In the genomic region with DNA sequence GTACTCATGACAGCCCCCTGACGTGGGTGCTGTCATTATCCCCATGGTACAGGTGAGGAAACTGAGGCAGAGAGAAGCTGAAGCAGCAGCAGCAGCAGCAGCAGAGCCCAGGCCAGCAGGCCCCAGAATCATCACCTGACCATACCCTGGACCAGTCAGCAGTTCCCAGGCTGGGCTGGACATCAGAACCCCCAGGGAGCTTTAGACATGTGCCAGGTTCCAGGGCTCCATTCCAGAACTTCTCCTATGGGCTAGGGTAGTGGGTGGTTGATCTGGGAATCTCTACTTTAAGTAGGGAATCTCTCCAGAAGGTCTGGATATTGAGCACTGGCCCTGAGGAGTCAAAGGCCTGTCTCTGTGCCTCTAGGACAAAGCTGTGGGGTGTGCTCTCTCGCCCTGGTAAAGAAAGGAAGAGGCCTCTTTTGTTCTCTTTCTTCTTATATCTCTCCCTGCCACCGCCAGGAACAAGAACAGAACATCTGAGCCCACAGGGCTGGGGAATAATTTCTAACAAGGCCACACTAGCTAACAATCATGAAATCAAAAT, we compare ENCODE assay signal across 11 cellular contexts. TPM values are rescaled to one million over a fixed set of nuclear protein-coding genes. Genes with fewer than 3 reads are reported as not detected.
DNase-seq lines count a peak whose midpoint lies in the region; ATAC-seq and TF ChIP-seq lines count a peak whose summit lies in the region.
"Had no signal": no experiment of that assay in that cellular context is flagged by ENCODE, and none has a peak within 500 bp of the region (broad histone marks: within the 10 kb centered on the region; RNA-seq: fewer than 3 reads in every experiment).

No MANE protein-coding gene starts in this region.

- H3K4me3 ChIP-seq in Caco-2 (ENCODE audit: low read depth, low read length), result no peak overlapping the region
- H3K4me3 ChIP-seq in adipocyte (ENCODE audit: low read length), result no peak overlapping the region
- H3K4me3 ChIP-seq in skeletal muscle tissue (ENCODE audit: low read length in 3 of 3), result no peak overlapping the region
- H3K4me3 ChIP-seq in WERI-Rb-1 (ENCODE audit: low read depth, low read length), result no peak overlapping the region

- peak overlapping the region; percentile 19 for H3K9ac ChIP-seq in adipocyte (ENCODE audit: low read length)
- H3K9ac ChIP-seq in skeletal muscle tissue (ENCODE audit: low read depth in 1 of 3, low read length in 3 of 3), result peak overlapping the region in 1 of 3 donors; percentile 25

- H3K36me3 Mint-ChIP-seq in Caco-2 (ENCODE audit: insufficient read depth, unreplicated experiment) (peaks cover 22% of the 10 kb centered on the region), glutamatergic neuron (ENCODE audit: unreplicated experiment) (no peaks in the 10 kb centered on the region)
- H3K36me3 Mint-ChIP-seq: activated naive CD4-positive, alpha-beta T cell treated with anti-CD3 and anti-CD28 coated beads, Interleukin-2, amount 50 U/mL, for 24 hours had no signal

- H3K9me3 ChIP-seq in Caco-2 (no peaks in the 10 kb centered on the region), adipocyte (ENCODE audit: control insufficient read depth, low read length) (no peaks in the 10 kb centered on the region), skeletal muscle tissue (ENCODE audit: control insufficient read depth in 3 of 3, low read length in 3 of 3) (no peaks in the 10 kb centered on the region), WERI-Rb-1 (ENCODE audit: severe bottlenecking) (no peaks in the 10 kb centered on the region)

- TF ChIP-seq CTCF in Caco-2 (IDR thresholded peaks at IDR 0.05; ENCODE audit: insufficient read depth in 1 of 2, low read depth in 1 of 2, low read length in 1 of 2, severe bottlenecking in 1 of 2, unreplicated experiment in 1 of 2) (no peak), glutamatergic neuron (IDR thresholded peaks at IDR 0.05; ENCODE audit: partially characterized antibody, unreplicated experiment) (no peak), WERI-Rb-1 (IDR thresholded peaks at IDR 0.05; ENCODE audit: low read depth, low read length) (no peak)

- DNase-seq in Caco-2, result no peak
- peak; percentile 28 for DNase-seq in adipocyte (ENCODE audit: low read depth)
- DNase-seq in glutamatergic neuron, result no peak
- no peak for DNase-seq in SHP77 (lab: John Stamatoyannopoulos, UW)
- DNase-seq in NCI-H1092 (lab: John Stamatoyannopoulos, UW), result no peak
- DNase-seq in WERI-Rb-1, result no peak
- DNase-seq: NCI-H524 had no signal

- CTCF ChIA-PET in Caco-2 (lab: Charles Lee), result interaction anchor here (1.1 kb wide), 1 partner anchor 176 kb away, joined by 4 read pairs; no protein-coding TSS in a partner anchor

- H3K27me3 ChIP-seq in Caco-2 (replicated peaks; ENCODE audit: control insufficient read depth, insufficient read depth, low read length), result no peaks in the 10 kb centered on the region
- H3K27me3 ChIP-seq in adipocyte (replicated peaks; ENCODE audit: control insufficient read depth, insufficient read depth, low read length), result no peaks in the 10 kb centered on the region
- H3K27me3 ChIP-seq in skeletal muscle tissue (ENCODE audit: control insufficient read depth in 3 of 3, insufficient read depth in 3 of 3, low read length in 3 of 3), result no peaks in the 10 kb centered on the region
- no peaks in the 10 kb centered on the region for H3K27me3 ChIP-seq in WERI-Rb-1 (ENCODE audit: insufficient read depth, low read depth, severe bottlenecking)

- H3K9me3 Mint-ChIP-seq in Caco-2 (ENCODE audit: unreplicated experiment) (no peaks in the 10 kb centered on the region), glutamatergic neuron (ENCODE audit: unreplicated experiment) (peaks cover under 1% of the 10 kb centered on the region)
- H3K9me3 Mint-ChIP-seq: activated naive CD4-positive, alpha-beta T cell treated with anti-CD3 and anti-CD28 coated beads, Interleukin-2, amount 50 U/mL, for 24 hours; nephron had no signal

- ATAC-seq in GM21390 (IDR thresholded peaks at IDR 0.05; ENCODE audit: unreplicated experiment), result no peak

- H3K36me3 ChIP-seq in Caco-2 (ENCODE audit: control insufficient read depth, insufficient read depth, low read length), result peaks cover 2% of the 10 kb centered on the region; the same call in 1 of the 2 replicates
- H3K36me3 ChIP-seq in adipocyte (ENCODE audit: control insufficient read depth, insufficient read depth, low read length, severe bottlenecking), result peaks cover 72% of the 10 kb centered on the region
- H3K36me3 ChIP-seq in skeletal muscle tissue (ENCODE audit: control insufficient read depth in 3 of 3, insufficient read depth in 3 of 3, low read length in 3 of 3), result peaks cover 55 to 77% (median 71%) of the 10 kb centered on the region in 3 donors
- H3K36me3 ChIP-seq in WERI-Rb-1, result peaks cover 46% of the 10 kb centered on the region

- H3K4me1 ChIP-seq in Caco-2 (0 out of 2 replicates have a peak, but pooled peaks cover 8% of the 10 kb centered on the region), adipocyte (ENCODE audit: control insufficient read depth, insufficient read depth, low read length) (peaks cover 31% of the 10 kb centered on the region), skeletal muscle tissue (ENCODE audit: control insufficient read depth in 3 of 3, insufficient read depth in 3 of 3, low read length in 3 of 3) (peaks cover 18 to 37% (median 30%) of the 10 kb centered on the region in 3 donors)

- POLR2A ChIA-PET in Caco-2 (lab: Charles Lee), result no interaction called here

- H3K27ac ChIP-seq in skeletal muscle tissue (ENCODE audit: low read depth, low read length), result peak overlapping the region; percentile 27
- no peak overlapping the region for H3K27ac ChIP-seq in WERI-Rb-1

- no TSS peak for BruUV-seq in Caco-2 (replicated peaks; lab: Mats Ljungman, UMichigan)

- H3K27me3 Mint-ChIP-seq in Caco-2 (ENCODE audit: insufficient read depth, unreplicated experiment) (no peaks in the 10 kb centered on the region), glutamatergic neuron (ENCODE audit: unreplicated experiment) (peaks cover 3% of the 10 kb centered on the region)
- H3K27me3 Mint-ChIP-seq: activated naive CD4-positive, alpha-beta T cell treated with anti-CD3 and anti-CD28 coated beads, Interleukin-2, amount 50 U/mL, for 24 hours had no signal

- peak overlapping the region; percentile 67 for H3K27ac Mint-ChIP-seq in Caco-2 (ENCODE audit: unreplicated experiment)
- H3K27ac Mint-ChIP-seq in glutamatergic neuron (ENCODE audit: unreplicated experiment), result peak overlapping the region; percentile 33
- H3K27ac Mint-ChIP-seq: activated naive CD4-positive, alpha-beta T cell treated with anti-CD3 and anti-CD28 coated beads, Interleukin-2, amount 50 U/mL, for 24 hours; nephron had no signal

- H3K4me3 Mint-ChIP-seq in Caco-2 (ENCODE audit: unreplicated experiment), result no peak overlapping the region
- H3K4me3 Mint-ChIP-seq in glutamatergic neuron (ENCODE audit: unreplicated experiment), result no peak overlapping the region
- H3K4me3 Mint-ChIP-seq: activated naive CD4-positive, alpha-beta T cell treated with anti-CD3 and anti-CD28 coated beads, Interleukin-2, amount 50 U/mL, for 24 hours; nephron had no signal

- intact Hi-C loops in Caco-2 (cut with micrococcal nuclease; ENCODE audit: unreplicated experiment), result no loop called here

- H3K4me1 Mint-ChIP-seq in Caco-2 (ENCODE audit: low read depth, unreplicated experiment), result peaks cover 6% of the 10 kb centered on the region
- H3K4me1 Mint-ChIP-seq in glutamatergic neuron (ENCODE audit: low read depth, unreplicated experiment), result peaks cover 8% of the 10 kb centered on the region
- H3K4me1 Mint-ChIP-seq: nephron had no signal

RNA-seq across cellular contexts. Expression of a gene that starts 26.6 kb away (rescaled TPM):
- total RNA-seq in Caco-2 (2022) (6.8 and 9.0 TPM in 2 replicates), glutamatergic neuron (ENCODE audit: unreplicated experiment) (1.8 TPM), skeletal muscle tissue (4.2 TPM)

RNA-seq across cellular contexts. Expression of a gene that starts 44.4 kb away (rescaled TPM):
- total RNA-seq in Caco-2 (2022) (52.4 and 53.3 TPM in 2 replicates), glutamatergic neuron (ENCODE audit: unreplicated experiment) (81.0 TPM), skeletal muscle tissue (11.0 TPM)

RNA-seq across cellular contexts. Expression of a gene that starts 46.8 kb away (rescaled TPM):
- total RNA-seq in Caco-2 (2022), result 18.7 and 19.2 TPM in 2 replicates
- total RNA-seq in glutamatergic neuron (ENCODE audit: unreplicated experiment), result 42.2 TPM
- total RNA-seq in skeletal muscle tissue, result 14.1 TPM
